7 cellular contexts compared by ENCODE assay signal in the genomic region with DNA sequence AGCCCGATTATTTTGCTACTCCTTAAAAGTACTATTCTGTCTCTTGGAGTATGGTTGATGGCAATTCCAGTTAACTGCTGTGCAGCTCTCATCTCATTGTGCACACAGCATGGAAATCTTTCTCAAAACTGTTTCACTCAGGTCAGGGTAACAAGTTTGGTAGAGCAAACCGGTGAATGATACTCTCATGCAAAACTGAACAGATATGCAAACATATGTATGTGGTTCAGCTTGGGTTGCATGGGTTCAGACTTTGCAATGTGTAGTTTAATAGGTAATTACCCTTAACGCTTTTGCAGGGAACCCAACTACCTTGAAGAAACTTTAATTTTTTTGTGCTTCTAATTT. TPM values are rescaled to one million over a fixed set of nuclear protein-coding genes. Genes with fewer than 3 reads are reported as not detected.
DNase-seq lines count a peak whose midpoint lies in the region; ATAC-seq and TF ChIP-seq lines count a peak whose summit lies in the region.

No MANE protein-coding gene starts in this region.

- DNase-seq in GM20000 (ENCODE audit: low spot score) (peak; percentile 25), SJCRH30 (peak in 1 of 2 experiments; percentile 49), fibroblast of the aortic adventitia (ENCODE audit: low read depth) (no peak), cerebellar nuclear complex (lab: John Stamatoyannopoulos, UW) (no peak)

- H3K4me3 ChIP-seq in SJCRH30 (peak overlapping the region; percentile 77), fibroblast of the aortic adventitia (ENCODE audit: low read depth, low read length) (peak overlapping the region; percentile 91), skin epidermis (peak overlapping the region; percentile 73 to 97 (median 85))

- no peaks in the 10 kb centered on the region for H3K9me3 ChIP-seq in SJCRH30 (replicated peaks)

- TF ChIP-seq CTCF in GM20000 (IDR thresholded peaks at IDR 0.05; ENCODE audit: extremely low read depth, missing control alignments): no peak
- no peak for TF ChIP-seq CTCF in fibroblast of the aortic adventitia (IDR thresholded peaks at IDR 0.05; ENCODE audit: insufficient read depth, low read length)

- H3K27me3 ChIP-seq in SJCRH30: no peaks in the 10 kb centered on the region

- H3K4me1 ChIP-seq in SJCRH30: peaks cover 28% of the 10 kb centered on the region

- H3K36me3 ChIP-seq in SJCRH30: peaks cover 50% of the 10 kb centered on the region

- no peak for ATAC-seq in GM21576 (IDR thresholded peaks at IDR 0.05; ENCODE audit: unreplicated experiment)
- ATAC-seq in GM21717 (IDR thresholded peaks at IDR 0.05; ENCODE audit: unreplicated experiment): no peak

- H3K27ac ChIP-seq in SJCRH30: peak overlapping the region; percentile 99
- H3K27ac ChIP-seq in skin epidermis: peak overlapping the region in 17 of 21 experiments; percentile 89 to 99 (median 96)

RNA-seq across cellular contexts. Expression of a gene that starts 2.2 kb away (rescaled TPM):
- 103 and 126 TPM in 2 replicates for total RNA-seq in SJCRH30 (2014; rRNA removed; shearing (Covaris generic))
- total RNA-seq in fibroblast of the aortic adventitia (ENCODE audit: low replicate concordance): 40.9 and 145 TPM in 2 replicates
